ENCODE assay signal across 16 cellular contexts in the genomic region with DNA sequence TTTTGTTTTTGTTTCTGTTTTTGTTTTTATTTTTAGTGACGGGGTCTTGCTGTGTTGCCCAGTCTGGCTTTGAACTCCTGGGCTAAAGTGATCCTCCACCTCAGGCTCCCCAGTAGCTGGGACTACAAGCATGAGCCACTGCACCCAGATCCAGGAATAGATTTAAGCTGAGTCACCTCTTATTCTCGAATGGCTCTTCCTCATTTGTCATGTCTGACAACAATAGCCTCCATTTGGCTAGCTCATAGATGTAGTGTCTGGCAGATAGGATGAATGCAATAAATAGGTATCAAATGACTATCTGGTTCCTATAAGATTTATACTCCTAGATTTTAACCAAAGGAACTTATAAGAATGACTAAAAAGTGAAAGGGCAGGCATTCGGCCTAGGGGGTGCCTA.
DNase-seq lines count a peak whose midpoint lies in the region; ATAC-seq and TF ChIP-seq lines count a peak whose summit lies in the region.
"Had no signal": no experiment of that assay in that cellular context is flagged by ENCODE, and none has a peak within 500 bp of the region (broad histone marks: within the 10 kb centered on the region; RNA-seq: fewer than 3 reads in every experiment).

No MANE protein-coding gene starts in this region.

- no peak overlapping the region for H3K4me3 ChIP-seq in A673 (ENCODE audit: low read depth, low read length, poor library complexity, severe bottlenecking)
- H3K4me3 ChIP-seq: left lung, tibial nerve had no signal

- H3K27me3 ChIP-seq in A673 (replicated peaks; ENCODE audit: insufficient read depth, low read depth, low read length, poor library complexity), result no peaks in the 10 kb centered on the region
- H3K27me3 ChIP-seq: left lung, tibial nerve had no signal

- POLR2A ChIA-PET in A673 (lab: Charles Lee; ENCODE audit: low non-redundant PET), result no interaction called here

- H3K9me3 ChIP-seq in A673 (ENCODE audit: low read depth, low read length, poor library complexity, severe bottlenecking), result no peaks in the 10 kb centered on the region
- H3K9me3 ChIP-seq: left lung, tibial nerve had no signal

- H3K27ac ChIP-seq in A673 (ENCODE audit: low read depth, low read length, poor library complexity, severe bottlenecking), result no peak overlapping the region
- H3K27ac ChIP-seq: left lung, tibial nerve had no signal

- no peak for TF ChIP-seq CTCF in A673 (conservative IDR thresholded peaks at IDR 0.05; ENCODE audit: low read depth, low read length)

- no peaks in the 10 kb centered on the region for H3K36me3 ChIP-seq in A673 (ENCODE audit: insufficient read depth, low read length, poor library complexity, severe bottlenecking)
- H3K36me3 ChIP-seq: left lung, tibial nerve had no signal

- CTCF ChIA-PET in A673 (lab: Charles Lee), result no interaction called here

- BruUV-seq in A673 (replicated peaks; lab: Mats Ljungman, UMichigan), result no TSS peak

- no peak for TF ChIP-seq POLR2A in GM18505 (IDR thresholded peaks at IDR 0.05; ENCODE audit: borderline replicate concordance, extremely low read depth, insufficient read depth, insufficient read length)

- DNase-seq in A673 (ENCODE audit: low spot score), result peak; percentile 32
- DNase-seq in HS-27A (ENCODE audit: low read depth), result peak; percentile 14
- DNase-seq in RPMI7951 (ENCODE audit: low read depth), result peak; percentile 31
- DNase-seq in fibroblast of gingiva (ENCODE audit: low read depth), result peak; percentile 3
- no peak for DNase-seq in cerebellar cortex (ENCODE audit: low spot score)
- DNase-seq in activated CD4-positive, alpha-beta T cell treated with anti-CD3 and anti-CD28 coated beads for 1 hour, result no peak
- DNase-seq: activated T-cell treated with anti-CD3 and anti-CD28 coated beads for 4 hours; Karpas-422; left lung; natural killer cell; NCI-H2171; stimulated activated CD4-positive, alpha-beta T cell treated with anti-CD3 and anti-CD28 coated beads, Interleukin-1b, Interleukin-23, amount 100 ng/mL, for 48 hours had no signal

- intact Hi-C loops in A673 (cut with micrococcal nuclease; ENCODE audit: unreplicated experiment), result loop anchor here (5.0 kb wide), 2 partner anchors 138 to 318 kb away; no protein-coding TSS in a partner anchor

- H3K4me1 ChIP-seq in A673 (ENCODE audit: insufficient read depth, low read length, poor library complexity, severe bottlenecking), result no peaks in the 10 kb centered on the region

- ATAC-seq in GM18505 (IDR thresholded peaks at IDR 0.05; ENCODE audit: unreplicated experiment), result no peak
- ATAC-seq in GM18502 (IDR thresholded peaks at IDR 0.05; ENCODE audit: poor library complexity, unreplicated experiment), result no peak
- ATAC-seq: activated CD4-positive, CD25-positive, alpha-beta regulatory T cell treated with anti-CD3 and anti-CD28 coated beads, Interleukin-2, amount 50 U/mL, for 24 hours; left lung; natural killer cell had no signal

Comparison
In these comparisons a context has a peak if more than half of its experiments do, and no peak if none do; other contexts are left out.
1. DNase-seq: peak in A673 (single experiment), HS-27A (single experiment), RPMI7951 (single experiment) and fibroblast of gingiva (single experiment); none in cerebellar cortex (single experiment) and activated CD4-positive, alpha-beta T cell treated with anti-CD3 and anti-CD28 coated beads for 1 hour (single experiment).